Comparison of ENCODE assay signal across 11 cellular contexts in the genomic region with DNA sequence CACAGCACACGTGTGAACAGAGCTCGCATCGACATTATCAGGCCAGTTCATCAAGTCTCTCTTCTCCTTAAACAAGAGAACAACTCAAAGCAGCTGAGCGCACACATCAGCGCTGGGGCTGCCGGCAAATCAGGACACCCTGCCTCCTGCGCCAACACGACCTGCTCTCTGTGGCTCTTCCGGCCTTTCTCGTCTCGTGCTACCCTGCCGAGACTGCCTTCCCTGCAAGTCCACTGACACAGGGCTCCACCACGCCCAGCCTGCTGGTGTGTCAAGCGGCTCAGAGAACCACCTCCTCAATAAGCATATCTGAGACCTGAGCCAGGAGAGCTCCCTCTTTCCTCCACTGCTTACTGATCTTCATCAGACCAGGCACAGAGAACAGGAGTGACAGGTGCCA.
A peak's percentile ranks its signal among the peaks of the same experiment; 100 is the strongest.
DNase-seq lines count a peak whose midpoint lies in the region; ATAC-seq, FAIRE-seq and TF ChIP-seq lines count a peak whose summit lies in the region.
"Had no signal": no experiment of that assay in that cellular context is flagged by ENCODE, and none has a peak within 500 bp of the region (broad histone marks: within the 10 kb centered on the region; RNA-seq: fewer than 3 reads in every experiment).

No MANE protein-coding gene starts in this region.

- H3K79me2 ChIP-seq in Karpas-422 (ENCODE audit: low read length): peaks cover 58% of the 10 kb centered on the region

- FAIRE-seq in kidney (lab: Jason Lieb, UNC): no peak
- FAIRE-seq: A204.1 had no signal

- H3K9ac ChIP-seq in kidney (ENCODE audit: low read length in 2 of 2) (no peak overlapping the region), Karpas-422 (ENCODE audit: low read length) (no peak overlapping the region)

- intact Hi-C loops in kidney (cut with DNase I): no loop called here

- H3K9me2 ChIP-seq in Karpas-422 (replicated peaks; ENCODE audit: insufficient read depth, low read length): no peaks in the 10 kb centered on the region

- H3K4me1 ChIP-seq in kidney (ENCODE audit: control insufficient read depth in 1 of 2, insufficient read depth in 1 of 2, low read depth in 1 of 2, low read length in 2 of 2) (peaks cover 4 to 40% of the 10 kb centered on the region in 2 donors), Karpas-422 (ENCODE audit: low read length) (peaks cover 51% of the 10 kb centered on the region)

- no peak overlapping the region for H3K27ac ChIP-seq in kidney (ENCODE audit: low read depth in 2 of 2, low read length in 2 of 2)
- H3K27ac ChIP-seq in Karpas-422 (ENCODE audit: low read length): no peak overlapping the region

- H3K36me3 ChIP-seq in kidney (ENCODE audit: control insufficient read depth in 1 of 2, insufficient read depth in 2 of 2, low read length in 2 of 2): peaks cover 6 to 9% of the 10 kb centered on the region in 2 donors
- H3K36me3 ChIP-seq in Karpas-422 (ENCODE audit: insufficient read depth, low read length): no peaks in the 10 kb centered on the region

- H4K20me1 ChIP-seq in Karpas-422 (ENCODE audit: insufficient read depth, low read depth, low read length): peaks cover 59% of the 10 kb centered on the region

- H3K9me3 ChIP-seq in kidney (ENCODE audit: control insufficient read depth in 1 of 2, low read length in 2 of 2) (no peaks in the 10 kb centered on the region), Karpas-422 (ENCODE audit: low read length) (no peaks in the 10 kb centered on the region)
- H3K9me3 ChIP-seq: left ventricle myocardium inferior had no signal

- DNase-seq in activated T-cell treated with anti-CD3 and anti-CD28 coated beads for 1 hour (ENCODE audit: low read depth): peak; percentile 47
- DNase-seq in activated T-cell treated with anti-CD3 and anti-CD28 coated beads for 4 hours: no peak
- DNase-seq in activated naive CD4-positive, alpha-beta T cell treated with Interleukin-2 at 50 U/mL for 16 hours: peak; percentile 50
- DNase-seq in kidney: peak; percentile 50
- peak; percentile 36 for DNase-seq in stimulated activated naive CD8-positive, alpha-beta T cell treated with anti-CD3 and anti-CD28 coated beads, Interleukin-15, Interleukin-2, amounts not matched to agents 100 U/mL and 50 U/mL, for 24 hours
- DNase-seq in middle frontal gyrus (ENCODE audit: extremely low spot score, low spot score): no peak
- no peak for DNase-seq in Karpas-422
- DNase-seq: left ventricle myocardium inferior, NCI-H2029 treated with DMSO at 0.1 percent for 48 hours had no signal

- no peak for ATAC-seq in stimulated activated naive CD8-positive, alpha-beta T cell treated with anti-CD3 and anti-CD28 coated beads, Interleukin-15, Interleukin-2, amounts not matched to agents 100 U/mL and 50 U/mL, for 24 hours
- ATAC-seq in GM21447 (IDR thresholded peaks at IDR 0.05; ENCODE audit: unreplicated experiment): no peak

- no peak overlapping the region for H2AFZ ChIP-seq in Karpas-422 (ENCODE audit: low read length)

- TF ChIP-seq CTCF in kidney (IDR thresholded peaks at IDR 0.05; ENCODE audit: borderline replicate concordance, extremely low read depth, insufficient read depth): no peak

- no peaks in the 10 kb centered on the region for H3K27me3 ChIP-seq in Karpas-422 (ENCODE audit: low read length)

- H3K4me3 ChIP-seq in kidney (ENCODE audit: low read length in 2 of 2) (no peak overlapping the region), Karpas-422 (ENCODE audit: low read length) (no peak overlapping the region)
- H3K4me3 ChIP-seq: left ventricle myocardium inferior had no signal

- no peak overlapping the region for H3K4me2 ChIP-seq in Karpas-422 (ENCODE audit: low read depth, low read length, poor library complexity, severe bottlenecking)

Comparison
In these comparisons a context has a peak if more than half of its experiments do, and no peak if none do; other contexts are left out.
1. DNase-seq: peak in activated T-cell treated with anti-CD3 and anti-CD28 coated beads for 1 hour (single experiment), activated naive CD4-positive, alpha-beta T cell treated with Interleukin-2 at 50 U/mL for 16 hours (single experiment), kidney (single experiment) and stimulated activated naive CD8-positive, alpha-beta T cell treated with anti-CD3 and anti-CD28 coated beads, Interleukin-15, Interleukin-2, amounts not matched to agents 100 U/mL and 50 U/mL, for 24 hours (single experiment); none in activated T-cell treated with anti-CD3 and anti-CD28 coated beads for 4 hours (single experiment), middle frontal gyrus (single experiment) and Karpas-422 (single experiment).